10 cellular contexts compared by ENCODE assay signal in genomic region chr9:133354766-133355165, GRCh38. TPM values are rescaled to one million over a fixed set of nuclear protein-coding genes. Genes with fewer than 3 reads are reported as not detected.
A peak's percentile ranks its signal among the peaks of the same experiment; 100 is the strongest.
DNase-seq lines count a peak whose midpoint lies in the region; ATAC-seq and TF ChIP-seq lines count a peak whose summit lies in the region.
"Had no signal": no experiment of that assay in that cellular context is flagged by ENCODE, and none has a peak within 500 bp of the region (broad histone marks: within the 10 kb centered on the region; RNA-seq: fewer than 3 reads in every experiment).

No MANE protein-coding gene starts in this region.

- no peak for TF ChIP-seq CTCF in osteocyte (IDR thresholded peaks at IDR 0.05)

- peaks cover 42% of the 10 kb centered on the region for H3K36me3 Mint-ChIP-seq in activated CD4-positive, alpha-beta T cell treated with anti-CD3 and anti-CD28 coated beads, Interleukin-2, amount 10 ng/mL, durations not matched to agents 7 days and 5 days (ENCODE audit: low read depth)
- H3K36me3 Mint-ChIP-seq in activated naive CD8-positive, alpha-beta T cell treated with anti-CD3 and anti-CD28 coated beads, Interleukin-2, amount 10 ng/mL, durations not matched to agents 7 days and 5 days, result peaks cover 21% of the 10 kb centered on the region
- H3K36me3 Mint-ChIP-seq in osteocyte (ENCODE audit: unreplicated experiment), result peaks cover 26% of the 10 kb centered on the region

- ATAC-seq in activated naive CD8-positive, alpha-beta T cell treated with anti-CD3 and anti-CD28 coated beads, Interleukin-2, amount 10 ng/mL, durations not matched to agents 7 days and 5 days (ENCODE audit: low read depth), result no peak
- ATAC-seq in HG02571 (IDR thresholded peaks at IDR 0.05; ENCODE audit: unreplicated experiment), result no peak
- ATAC-seq: sciatic nerve had no signal

- H3K4me1 Mint-ChIP-seq in activated CD4-positive, alpha-beta T cell treated with anti-CD3 and anti-CD28 coated beads, Interleukin-2, amount 10 ng/mL, durations not matched to agents 7 days and 5 days, result peaks cover 57% of the 10 kb centered on the region
- peaks cover 30% of the 10 kb centered on the region for H3K4me1 Mint-ChIP-seq in activated naive CD8-positive, alpha-beta T cell treated with anti-CD3 and anti-CD28 coated beads, Interleukin-2, amount 10 ng/mL, durations not matched to agents 7 days and 5 days
- H3K4me1 Mint-ChIP-seq in osteocyte (ENCODE audit: unreplicated experiment), result peaks cover 33% of the 10 kb centered on the region

- H3K27ac Mint-ChIP-seq in activated CD4-positive, alpha-beta T cell treated with anti-CD3 and anti-CD28 coated beads, Interleukin-2, amount 10 ng/mL, durations not matched to agents 7 days and 5 days, result peak overlapping the region; percentile 41
- no peak overlapping the region for H3K27ac Mint-ChIP-seq in activated naive CD8-positive, alpha-beta T cell treated with anti-CD3 and anti-CD28 coated beads, Interleukin-2, amount 10 ng/mL, durations not matched to agents 7 days and 5 days
- H3K27ac Mint-ChIP-seq in osteocyte (ENCODE audit: unreplicated experiment), result no peak overlapping the region

- DNase-seq in activated CD4-positive, alpha-beta T cell treated with anti-CD3 and anti-CD28 coated beads, Interleukin-2, amount 10 ng/mL, durations not matched to agents 7 days and 5 days, result no peak
- no peak for DNase-seq in activated CD4-positive, alpha-beta T cell treated with anti-CD3 and anti-CD28 coated beads for 48 hours
- DNase-seq in MV-4-11 (lab: John Stamatoyannopoulos, UW) (peak; percentile 92), osteocyte (ENCODE audit: extremely low spot score, unreplicated experiment) (no peak), superior temporal gyrus (ENCODE audit: extremely low spot score) (no peak), NCI-H2196 treated with DMSO at 0.1 percent for 48 hours (lab: John Stamatoyannopoulos, UW; ENCODE audit: unreplicated experiment) (no peak)
- DNase-seq in activated naive CD8-positive, alpha-beta T cell treated with anti-CD3 and anti-CD28 coated beads, Interleukin-2, amount 10 ng/mL, durations not matched to agents 7 days and 5 days, result no peak
- DNase-seq: anterior cingulate cortex had no signal

- H3K9me3 Mint-ChIP-seq in activated CD4-positive, alpha-beta T cell treated with anti-CD3 and anti-CD28 coated beads, Interleukin-2, amount 10 ng/mL, durations not matched to agents 7 days and 5 days, result no peaks in the 10 kb centered on the region
- no peaks in the 10 kb centered on the region for H3K9me3 Mint-ChIP-seq in activated naive CD8-positive, alpha-beta T cell treated with anti-CD3 and anti-CD28 coated beads, Interleukin-2, amount 10 ng/mL, durations not matched to agents 7 days and 5 days
- H3K9me3 Mint-ChIP-seq in osteocyte (ENCODE audit: unreplicated experiment), result no peaks in the 10 kb centered on the region

- H3K4me3 Mint-ChIP-seq in activated CD4-positive, alpha-beta T cell treated with anti-CD3 and anti-CD28 coated beads, Interleukin-2, amount 10 ng/mL, durations not matched to agents 7 days and 5 days, result peak overlapping the region; percentile 85
- H3K4me3 Mint-ChIP-seq in activated naive CD8-positive, alpha-beta T cell treated with anti-CD3 and anti-CD28 coated beads, Interleukin-2, amount 10 ng/mL, durations not matched to agents 7 days and 5 days, result peak overlapping the region; percentile 93
- H3K4me3 Mint-ChIP-seq in osteocyte (ENCODE audit: unreplicated experiment), result peak overlapping the region; percentile 85

- H3K27me3 Mint-ChIP-seq in activated CD4-positive, alpha-beta T cell treated with anti-CD3 and anti-CD28 coated beads, Interleukin-2, amount 10 ng/mL, durations not matched to agents 7 days and 5 days, result no peaks in the 10 kb centered on the region
- no peaks in the 10 kb centered on the region for H3K27me3 Mint-ChIP-seq in activated naive CD8-positive, alpha-beta T cell treated with anti-CD3 and anti-CD28 coated beads, Interleukin-2, amount 10 ng/mL, durations not matched to agents 7 days and 5 days
- no peaks in the 10 kb centered on the region for H3K27me3 Mint-ChIP-seq in osteocyte (ENCODE audit: unreplicated experiment)

- CTCF ChIA-PET in activated CD4-positive, alpha-beta T cell treated with anti-CD3 and anti-CD28 coated beads, Interleukin-2, amount 10 ng/mL, durations not matched to agents 7 days and 5 days (lab: Charles Lee), result interaction anchor here (1.1 to 1.3 kb wide), 3 partner anchors 11 to 169 kb away, joined by 3 to 6 read pairs (median 5); no protein-coding TSS in a partner anchor

- POLR2A ChIA-PET in activated CD4-positive, alpha-beta T cell treated with anti-CD3 and anti-CD28 coated beads, Interleukin-2, amount 10 ng/mL, durations not matched to agents 7 days and 5 days (lab: Charles Lee), result interaction anchor here (1.4 kb wide), 1 partner anchor 19 kb away, joined by 6 read pairs; no protein-coding TSS in a partner anchor
- POLR2A ChIA-PET in activated naive CD8-positive, alpha-beta T cell treated with anti-CD3 and anti-CD28 coated beads, Interleukin-2, amount 10 ng/mL, durations not matched to agents 7 days and 5 days (lab: Charles Lee), result interaction anchor here (0.6 to 8.3 kb wide), 3 partner anchors 14 to 18 kb away, joined by 3 to 162 read pairs (median 3); no protein-coding TSS in a partner anchor

RNA-seq across cellular contexts. Expression of gene SURF1, which starts 1.5 kb away (rescaled TPM):
- total RNA-seq in activated CD4-positive, alpha-beta T cell treated with anti-CD3 and anti-CD28 coated beads, Interleukin-2, amount 10 ng/mL, durations not matched to agents 7 days and 5 days, result 10 to 100 TPM; 39.4 to 48.9 TPM
- total RNA-seq in activated naive CD8-positive, alpha-beta T cell treated with anti-CD3 and anti-CD28 coated beads, Interleukin-2, amount 10 ng/mL, durations not matched to agents 7 days and 5 days, result 10 to 100 TPM; 40.6 to 41.9 TPM
- total RNA-seq in osteocyte, result 36.2 and 39.4 TPM in 2 replicates

RNA-seq across cellular contexts. Expression of gene SURF2, which starts 1.6 kb away (rescaled TPM):
- 10 to 100 TPM; 14.8 to 16.0 TPM for total RNA-seq in activated CD4-positive, alpha-beta T cell treated with anti-CD3 and anti-CD28 coated beads, Interleukin-2, amount 10 ng/mL, durations not matched to agents 7 days and 5 days
- total RNA-seq in activated naive CD8-positive, alpha-beta T cell treated with anti-CD3 and anti-CD28 coated beads, Interleukin-2, amount 10 ng/mL, durations not matched to agents 7 days and 5 days, result 10 to 100 TPM; 16.2 to 17.0 TPM
- 15.4 and 16.3 TPM in 2 replicates for total RNA-seq in osteocyte

RNA-seq across cellular contexts. Expression of gene RPL7A, which starts 6.7 kb away (rescaled TPM):
- total RNA-seq in activated CD4-positive, alpha-beta T cell treated with anti-CD3 and anti-CD28 coated beads, Interleukin-2, amount 10 ng/mL, durations not matched to agents 7 days and 5 days, result 1,000 to 10,000 TPM; 1,880 to 1,928 TPM
- 1,000 to 10,000 TPM; 1,843 to 1,855 TPM for total RNA-seq in activated naive CD8-positive, alpha-beta T cell treated with anti-CD3 and anti-CD28 coated beads, Interleukin-2, amount 10 ng/mL, durations not matched to agents 7 days and 5 days
- total RNA-seq in osteocyte, result 1,770 and 1,772 TPM in 2 replicates

RNA-seq across cellular contexts. Expression of gene MED22, which starts 6.8 kb away (rescaled TPM):
- 10 to 100 TPM; 25.6 to 27.2 TPM for total RNA-seq in activated CD4-positive, alpha-beta T cell treated with anti-CD3 and anti-CD28 coated beads, Interleukin-2, amount 10 ng/mL, durations not matched to agents 7 days and 5 days
- total RNA-seq in activated naive CD8-positive, alpha-beta T cell treated with anti-CD3 and anti-CD28 coated beads, Interleukin-2, amount 10 ng/mL, durations not matched to agents 7 days and 5 days, result 10 to 100 TPM; 27.8 to 35.5 TPM
- total RNA-seq in osteocyte, result 23.4 and 27.6 TPM in 2 replicates

RNA-seq across cellular contexts. Expression of gene SURF6, which starts 18.8 kb away (rescaled TPM):
- 10 to 100 TPM; 14.2 to 17.3 TPM for total RNA-seq in activated CD4-positive, alpha-beta T cell treated with anti-CD3 and anti-CD28 coated beads, Interleukin-2, amount 10 ng/mL, durations not matched to agents 7 days and 5 days
- total RNA-seq in activated naive CD8-positive, alpha-beta T cell treated with anti-CD3 and anti-CD28 coated beads, Interleukin-2, amount 10 ng/mL, durations not matched to agents 7 days and 5 days, result 10 to 100 TPM; 20.5 to 21.0 TPM
- total RNA-seq in osteocyte, result 16.0 and 19.8 TPM in 2 replicates
